Comparison of ENCODE assay signal across 8 cellular contexts in genomic region chr1:223716302-223716862, GRCh38. TPM values are rescaled to one million over a fixed set of nuclear protein-coding genes. Genes with fewer than 3 reads are reported as not detected.
A peak's percentile ranks its signal among the peaks of the same experiment; 100 is the strongest.
DNase-seq lines count a peak whose midpoint lies in the region; ATAC-seq, FAIRE-seq and TF ChIP-seq lines count a peak whose summit lies in the region.

No MANE protein-coding gene starts in this region.

- no peak for FAIRE-seq in A549 (lab: Jason Lieb, UNC)

- no peak overlapping the region for H3K4me3 ChIP-seq in A549
- H3K4me3 ChIP-seq in fibroblast of pulmonary artery (replicated peaks; ENCODE audit: low read depth, low read length): no peak overlapping the region
- H3K4me3 ChIP-seq in transverse colon: peak overlapping the region in 1 of 4 donors; percentile 0

- DNase-seq in A549 (ENCODE audit: low read depth in 1 of 2, low spot score in 1 of 2): no peak
- DNase-seq in activated CD4-positive, alpha-beta T cell treated with anti-CD3 and anti-CD28 coated beads, Interleukin-2, amount 10 ng/mL, durations not matched to agents 7 days and 5 days: peak; percentile 83
- peak; percentile 66 for DNase-seq in fibroblast of pulmonary artery (ENCODE audit: low read depth)
- DNase-seq in transverse colon: peak; percentile 43
- no peak for DNase-seq in SW480 (ENCODE audit: low spot score)
- no peak for DNase-seq in DMS153 (lab: John Stamatoyannopoulos, UW)

- H3K4me1 Mint-ChIP-seq in activated CD4-positive, alpha-beta T cell treated with anti-CD3 and anti-CD28 coated beads, Interleukin-2, amount 10 ng/mL, durations not matched to agents 7 days and 5 days: peaks cover 79% of the 10 kb centered on the region

- peaks cover 0 to 10% (median 0%) of the 10 kb centered on the region in 4 donors for H3K36me3 ChIP-seq in transverse colon

- TF ChIP-seq POLR2A in A549 (IDR thresholded peaks at IDR 0.05; ENCODE audit: low read length) (no peak), transverse colon (IDR thresholded peaks at IDR 0.05) (no peak)

- in situ Hi-C loops in transverse colon (cut with MboI; ENCODE audit: low pct_ligation_motif_present in 1 of 4, low pct_unique_long_range_greater_than_20kb in 1 of 4, low sequenced_read_pairs in 3 of 4): no loop called here

- H3K4me3 Mint-ChIP-seq in activated CD4-positive, alpha-beta T cell treated with anti-CD3 and anti-CD28 coated beads, Interleukin-2, amount 10 ng/mL, durations not matched to agents 7 days and 5 days: peak overlapping the region; percentile 70

- H3K36me3 Mint-ChIP-seq in activated CD4-positive, alpha-beta T cell treated with anti-CD3 and anti-CD28 coated beads, Interleukin-2, amount 10 ng/mL, durations not matched to agents 7 days and 5 days (ENCODE audit: low read depth): peaks cover 74% of the 10 kb centered on the region

- CTCF ChIA-PET in A549 (lab: Yijun Ruan, JAX): interaction anchor here (0.7 to 7.1 kb wide), 3 partner anchors 9 to 95 kb away, joined by 3 to 84 read pairs (median 3); no protein-coding TSS in a partner anchor
- CTCF ChIA-PET in activated CD4-positive, alpha-beta T cell treated with anti-CD3 and anti-CD28 coated beads, Interleukin-2, amount 10 ng/mL, durations not matched to agents 7 days and 5 days (lab: Charles Lee): interaction anchor here (0.6 to 2.2 kb wide), 8 partner anchors 8 to 592 kb away, joined by 3 to 10 read pairs (median 4); no protein-coding TSS in a partner anchor

- no peaks in the 10 kb centered on the region for H3K27me3 ChIP-seq in transverse colon

- H3K27ac ChIP-seq in A549 (peak overlapping the region; percentile 99), transverse colon (peak overlapping the region; percentile 61 to 87 (median 83))

- H3K9me3 ChIP-seq in A549: no peaks in the 10 kb centered on the region
- H3K9me3 ChIP-seq in transverse colon: no peaks in the 10 kb centered on the region

- no peak for ATAC-seq in A549
- peak; percentile 45 for ATAC-seq in GM19035 (IDR thresholded peaks at IDR 0.05; ENCODE audit: unreplicated experiment)
- peak; percentile 49 for ATAC-seq in HG03432 (IDR thresholded peaks at IDR 0.05; ENCODE audit: unreplicated experiment)

- H3K9me3 Mint-ChIP-seq in activated CD4-positive, alpha-beta T cell treated with anti-CD3 and anti-CD28 coated beads, Interleukin-2, amount 10 ng/mL, durations not matched to agents 7 days and 5 days: no peaks in the 10 kb centered on the region

- peak overlapping the region; percentile 96 for H3K27ac Mint-ChIP-seq in activated CD4-positive, alpha-beta T cell treated with anti-CD3 and anti-CD28 coated beads, Interleukin-2, amount 10 ng/mL, durations not matched to agents 7 days and 5 days

- TF ChIP-seq RAD21 in A549 (conservative IDR thresholded peaks at IDR 0.05 in 1 of 2, IDR thresholded peaks at IDR 0.05 in 1 of 2): no peak

- H3K4me1 ChIP-seq in A549 (peaks cover 84% of the 10 kb centered on the region), transverse colon (peaks cover 48 to 87% (median 73%) of the 10 kb centered on the region in 4 donors)

- no peaks in the 10 kb centered on the region for H3K27me3 Mint-ChIP-seq in activated CD4-positive, alpha-beta T cell treated with anti-CD3 and anti-CD28 coated beads, Interleukin-2, amount 10 ng/mL, durations not matched to agents 7 days and 5 days

- 86% methylated on average over 7 of the region's 7 CpGs for WGBS in A549 (ENCODE audit: missing lambda C conversion rate)
- WGBS in transverse colon (ENCODE audit: low coverage in 1 of 2), 2 donors: 51 to 64% methylated on average over 5 to 7 of the region's 7 CpGs

- POLR2A ChIA-PET in A549 (lab: Yijun Ruan, JAX): interaction anchor here (0.9 to 2.0 kb wide), 2 partner anchors 8 to 15 kb away, joined by 3 to 7 read pairs; no protein-coding TSS in a partner anchor
- POLR2A ChIA-PET in activated CD4-positive, alpha-beta T cell treated with anti-CD3 and anti-CD28 coated beads, Interleukin-2, amount 10 ng/mL, durations not matched to agents 7 days and 5 days (lab: Charles Lee): no interaction called here

- H3K4me2 ChIP-seq in A549: peak overlapping the region; percentile 88

- intact Hi-C loops in transverse colon (cut with DNase I; ENCODE audit: low total_unique reads): no loop called here

- TF ChIP-seq CTCF in A549 (IDR thresholded peaks at IDR 0.05): no peak
- no peak for TF ChIP-seq CTCF in fibroblast of pulmonary artery (IDR thresholded peaks at IDR 0.05; ENCODE audit: low read length, missing control alignments)
- TF ChIP-seq CTCF in transverse colon (IDR thresholded peaks at IDR 0.05): no peak

- TF ChIP-seq EP300 in A549 (IDR thresholded peaks at IDR 0.05): no peak
- TF ChIP-seq EP300 in transverse colon (IDR thresholded peaks at IDR 0.05; ENCODE audit: low read depth): no peak

TF ChIP-seq in A549, 52 proteins besides CTCF, POLR2A, EP300 and RAD21:
- TF ChIP-seq PHF8 (IDR thresholded peaks at IDR 0.05; ENCODE audit: borderline replicate concordance, low read depth): no peak
- TF ChIP-seq CBX8 (IDR thresholded peaks at IDR 0.05): no peak
- TF ChIP-seq RNF2 (IDR thresholded peaks at IDR 0.05; ENCODE audit: borderline replicate concordance, low read depth): no peak
- TF ChIP-seq ZC3H11A (IDR thresholded peaks at IDR 0.05): no peak
- no peak for TF ChIP-seq MYC (IDR thresholded peaks at IDR 0.05; ENCODE audit: borderline replicate concordance, low read length)
- no peak for TF ChIP-seq MAFK (IDR thresholded peaks at IDR 0.05; ENCODE audit: partially characterized antibody)
- TF ChIP-seq JUN (IDR thresholded peaks at IDR 0.05): no peak
- TF ChIP-seq KDM5A (IDR thresholded peaks at IDR 0.05): no peak

RNA-seq across cellular contexts. Expression of gene CAPN2, which starts 4.0 kb away (rescaled TPM):
- polyA plus RNA-seq in A549 (2011; rRNA removed) (199 and 217 TPM in 2 replicates), A549 (2017; fragmentation: RNase III; extraction: RNeasy Plus Mini Kit Qiagen cat#74134 plus additional on column Dnase treatment) (285 to 327 TPM (median 300 TPM) in 3 replicates)
- 132 and 138 TPM in 2 replicates for polyA plus RNA-seq in A549 (2012; cell fraction: cytosol; rRNA removed)
- polyA plus RNA-seq in A549 (2012; cell fraction: nucleus; rRNA removed): 115 and 134 TPM in 2 replicates
- 153 and 163 TPM in 2 replicates for polyA minus RNA-seq in A549 (2011; rRNA and poly(A)+ RNA removed)
- total RNA-seq in activated CD4-positive, alpha-beta T cell treated with anti-CD3 and anti-CD28 coated beads, Interleukin-2, amount 10 ng/mL, durations not matched to agents 7 days and 5 days: 100 to 1,000 TPM; 206 to 207 TPM
- total RNA-seq in transverse colon: 100 to 1,000 TPM; 193 to 505 (median 387) TPM

RNA-seq across cellular contexts. Expression of gene CAPN8, which starts 50.9 kb away (rescaled TPM):
- polyA plus RNA-seq in A549 (2011; rRNA removed) (1.5 and 2.4 TPM in 2 replicates), A549 (2017; fragmentation: RNase III; extraction: RNeasy Plus Mini Kit Qiagen cat#74134 plus additional on column Dnase treatment) (0.20 to 0.51 TPM (median 0.39 TPM) in 3 replicates)
- polyA plus RNA-seq in A549 (2012; cell fraction: cytosol; rRNA removed): 0.13 and 0.25 TPM in 2 replicates
- 1.5 and 2.3 TPM in 2 replicates for polyA plus RNA-seq in A549 (2012; cell fraction: nucleus; rRNA removed)
- 0.87 and 1.5 TPM in 2 replicates for polyA minus RNA-seq in A549 (2011; rRNA and poly(A)+ RNA removed)
- not detected for total RNA-seq in activated CD4-positive, alpha-beta T cell treated with anti-CD3 and anti-CD28 coated beads, Interleukin-2, amount 10 ng/mL, durations not matched to agents 7 days and 5 days
- total RNA-seq in transverse colon: 100 to 1,000 TPM in 2 of 4 donors, 10 to 100 TPM in 2; 55.4 to 273 (median 91.6) TPM

Comparison
In these comparisons a context has a peak if more than half of its experiments do, and no peak if none do; other contexts are left out.
1. ATAC-seq: peak in GM19035 (single experiment) and HG03432 (single experiment); none in A549 (0 of 2).
2. DNase-seq: peak in activated CD4-positive, alpha-beta T cell treated with anti-CD3 and anti-CD28 coated beads, Interleukin-2, amount 10 ng/mL, durations not matched to agents 7 days and 5 days (single experiment), fibroblast of pulmonary artery (single experiment) and transverse colon (single experiment); none in A549 (0 of 2), SW480 (single experiment) and DMS153 (single experiment).
3. RNA of gene CAPN8, which starts 50.9 kb away (total RNA-seq): 55.4 to 273 TPM in transverse colon; not detected in activated CD4-positive, alpha-beta T cell treated with anti-CD3 and anti-CD28 coated beads, Interleukin-2, amount 10 ng/mL, durations not matched to agents 7 days and 5 days; every median in the first group is over 10 times any median in the second.